ENCODE assay signal across 7 cellular contexts in genomic region chr1:97138515-97139032, GRCh38.
A peak's percentile ranks its signal among the peaks of the same experiment; 100 is the strongest.
DNase-seq lines count a peak whose midpoint lies in the region; ATAC-seq, FAIRE-seq and TF ChIP-seq lines count a peak whose summit lies in the region.

No MANE protein-coding gene starts in this region.

- no peaks in the 10 kb centered on the region for H3K9me1 ChIP-seq in K562 (ENCODE audit: control insufficient read depth, insufficient read depth, low read length)

- FAIRE-seq in K562 (lab: Jason Lieb, UNC), result no peak

- no peak for TF ChIP-seq EP300 in K562 (IDR thresholded peaks at IDR 0.05; ENCODE audit: low read length)

- no peaks in the 10 kb centered on the region for H3K4me1 ChIP-seq in K562 (replicated peaks in 1 of 2; ENCODE audit: control insufficient read depth in 2 of 2, insufficient read depth in 2 of 2, low read length in 2 of 2)
- peaks cover 0 to 8% of the 10 kb centered on the region in 2 donors for H3K4me1 ChIP-seq in gastrocnemius medialis

- in situ Hi-C loops in K562 (cut with MboI), result no loop called here
- in situ Hi-C loops in gastrocnemius medialis (cut with MboI; ENCODE audit: low sequenced_read_pairs in 4 of 4), result loop anchor here in 1 of 4 donors (25.0 kb wide), 1 partner anchor 924 kb away; no protein-coding TSS in a partner anchor

- TF ChIP-seq CTCF in K562 (IDR thresholded peaks at IDR 0.05 in 2 of 3, conservative IDR thresholded peaks at IDR 0.05 in 1 of 3; ENCODE audit: insufficient read depth in 2 of 3, low read depth in 1 of 3, low read length in 3 of 3), result no peak
- no peak for TF ChIP-seq CTCF in gastrocnemius medialis (IDR thresholded peaks at IDR 0.05 in 4 of 5, conservative IDR thresholded peaks at IDR 0.05 in 1 of 5)
- no peak for TF ChIP-seq CTCF in omental fat pad (IDR thresholded peaks at IDR 0.05)

- no peak overlapping the region for H3K4me2 ChIP-seq in K562 (ENCODE audit: insufficient read depth, low read length)

- H3K4me3 ChIP-seq in K562 (no peak overlapping the region), gastrocnemius medialis (peak overlapping the region; percentile 20 to 34 (median 26))

- H3K36me3 ChIP-seq in K562 (ENCODE audit: control insufficient read depth, insufficient read depth, low read length) (no peaks in the 10 kb centered on the region), gastrocnemius medialis (no peaks in the 10 kb centered on the region)

- DNase-seq in K562 (ENCODE audit: extremely low read depth in 1 of 4, low spot score in 3 of 4) (no peak), gastrocnemius medialis (no peak), omental fat pad (ENCODE audit: low spot score) (no peak), NCI-H187 (lab: John Stamatoyannopoulos, UW) (no peak), H4 (ENCODE audit: low spot score) (no peak)

- H3K9ac ChIP-seq in K562 (ENCODE audit: insufficient read depth in 1 of 2, low read depth in 2 of 2, low read length in 2 of 2), result no peak overlapping the region

- H3K27me3 ChIP-seq in K562 (ENCODE audit: control insufficient read depth in 2 of 2, insufficient read depth in 2 of 2, low read length in 2 of 2) (no peaks in the 10 kb centered on the region), gastrocnemius medialis (no peaks in the 10 kb centered on the region)

- intact Hi-C loops in K562 (cut with micrococcal nuclease), result no loop called here
- intact Hi-C loops in gastrocnemius medialis (cut with DNase I; ENCODE audit: low total_unique reads), result loop anchor here (2.0 to 5.0 kb wide), 2 partner anchors 684 to 916 kb away; no protein-coding TSS in a partner anchor

- TF ChIP-seq POLR2A in K562 (conservative IDR thresholded peaks at IDR 0.05), result no peak
- TF ChIP-seq POLR2A in gastrocnemius medialis (IDR thresholded peaks at IDR 0.05), result no peak

- no peaks in the 10 kb centered on the region for H4K20me1 ChIP-seq in K562 (replicated peaks; ENCODE audit: control insufficient read depth, insufficient read depth, low read length)

- H3K9me3 ChIP-seq in K562 (replicated peaks; ENCODE audit: control insufficient read depth, insufficient read depth, low read depth, low read length) (peaks cover 3% of the 10 kb centered on the region; the same call in 1 of the 2 replicates), gastrocnemius medialis (no peaks in the 10 kb centered on the region)

- H3K79me2 ChIP-seq in K562 (ENCODE audit: control insufficient read depth, insufficient read depth, low read length), result no peaks in the 10 kb centered on the region

- ATAC-seq in GM19372 (IDR thresholded peaks at IDR 0.05; ENCODE audit: low read depth, unreplicated experiment), result peak; percentile 40
- ATAC-seq in HG03045 (IDR thresholded peaks at IDR 0.05; ENCODE audit: unreplicated experiment), result peak; percentile 34
- ATAC-seq in K562, result no peak
- ATAC-seq in gastrocnemius medialis, result peak; percentile 43 to 59
- ATAC-seq in omental fat pad (ENCODE audit: low FRiP score), result no peak

- CTCF ChIA-PET in K562 (lab: Yijun Ruan, JAX; ENCODE audit: low intra/inter-chr PET ratio), result no interaction called here

- TF ChIP-seq RAD21 in K562 (CRISPR knock-in tag; conservative IDR thresholded peaks at IDR 0.05 in 1 of 2, IDR thresholded peaks at IDR 0.05 in 1 of 2), result no peak

- POLR2A ChIA-PET in K562 (lab: Yijun Ruan, JAX), result no interaction called here

- no peak overlapping the region for H2AFZ ChIP-seq in K562 (ENCODE audit: low read depth, low read length)

- BruUV-seq in K562 (replicated peaks; lab: Mats Ljungman, UMichigan), result no TSS peak

- WGBS in K562 (ENCODE audit: insufficient coverage, low coverage, missing lambda C conversion rate), result 4% methylated on average over 4 of the region's 4 CpGs

- no peak overlapping the region for H3K27ac ChIP-seq in K562 (ENCODE audit: extremely low read depth, low read depth, low read length)
- H3K27ac ChIP-seq in gastrocnemius medialis, result peak overlapping the region; percentile 33 to 40 (median 36)

TF ChIP-seq in K562, 482 proteins besides CTCF, POLR2A, EP300 and RAD21:
- TF ChIP-seq, protein P1, sequence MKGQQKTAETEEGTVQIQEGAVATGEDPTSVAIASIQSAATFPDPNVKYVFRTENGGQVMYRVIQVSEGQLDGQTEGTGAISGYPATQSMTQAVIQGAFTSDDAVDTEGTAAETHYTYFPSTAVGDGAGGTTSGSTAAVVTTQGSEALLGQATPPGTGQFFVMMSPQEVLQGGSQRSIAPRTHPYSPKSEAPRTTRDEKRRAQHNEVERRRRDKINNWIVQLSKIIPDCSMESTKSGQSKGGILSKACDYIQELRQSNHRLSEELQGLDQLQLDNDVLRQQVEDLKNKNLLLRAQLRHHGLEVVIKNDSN (CRISPR knock-in tag; IDR thresholded peaks at IDR 0.05), result no peak
- TF ChIP-seq SRSF7 (optimal IDR thresholded peaks at IDR 0.05; ENCODE audit: low read depth, low read length), result no peak
- no peak for TF ChIP-seq MBD1 (CRISPR knock-in tag; IDR thresholded peaks at IDR 0.05)
- TF ChIP-seq, protein P2, sequence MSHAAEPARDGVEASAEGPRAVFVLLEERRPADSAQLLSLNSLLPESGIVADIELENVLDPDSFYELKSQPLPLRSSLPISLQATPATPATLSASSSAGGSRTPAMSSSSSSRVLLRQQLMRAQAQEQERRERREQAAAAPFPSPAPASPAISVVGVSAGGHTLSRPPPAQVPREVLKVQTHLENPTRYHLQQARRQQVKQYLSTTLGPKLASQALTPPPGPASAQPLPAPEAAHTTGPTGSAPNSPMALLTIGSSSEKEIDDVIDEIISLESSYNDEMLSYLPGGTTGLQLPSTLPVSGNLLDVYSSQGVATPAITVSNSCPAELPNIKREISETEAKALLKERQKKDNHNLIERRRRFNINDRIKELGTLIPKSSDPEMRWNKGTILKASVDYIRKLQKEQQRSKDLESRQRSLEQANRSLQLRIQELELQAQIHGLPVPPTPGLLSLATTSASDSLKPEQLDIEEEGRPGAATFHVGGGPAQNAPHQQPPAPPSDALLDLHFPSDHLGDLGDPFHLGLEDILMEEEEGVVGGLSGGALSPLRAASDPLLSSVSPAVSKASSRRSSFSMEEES (CRISPR knock-in tag; IDR thresholded peaks at IDR 0.05), result 0 out of 2 replicates have a peak, but pooled peaks have one; percentile 2
- no peak for TF ChIP-seq KLF1 (tag; IDR thresholded peaks at IDR 0.05)
- TF ChIP-seq ZNF311 (CRISPR knock-in tag; IDR thresholded peaks at IDR 0.05), result no peak
TF ChIP-seq in K562: peak in this region for 1.

Comparison
In these comparisons a context has a peak if more than half of its experiments do, and no peak if none do; other contexts are left out.
1. ATAC-seq: peak in GM19372 (single experiment), HG03045 (single experiment) and gastrocnemius medialis (2 of 2); none in K562 (single experiment) and omental fat pad (single experiment).